Comparison of ENCODE assay signal across 18 cellular contexts in genomic region chr9:28267351-28267750, GRCh38.
DNase-seq lines count a peak whose midpoint lies in the region; ATAC-seq and TF ChIP-seq lines count a peak whose summit lies in the region.
"Had no signal": no experiment of that assay in that cellular context is flagged by ENCODE, and none has a peak within 500 bp of the region (broad histone marks: within the 10 kb centered on the region; RNA-seq: fewer than 3 reads in every experiment).

No MANE protein-coding gene starts in this region.

- no peak overlapping the region for H3K4me3 Mint-ChIP-seq in stimulated activated naive CD8-positive, alpha-beta T cell treated with anti-CD3 and anti-CD28 coated beads, Interleukin-15, amount 100 ng/mL, for 72 hours
- H3K4me3 Mint-ChIP-seq: B cell; CD14-positive monocyte; CD4-positive, alpha-beta T cell; CD8-positive, alpha-beta memory T cell had no signal

- no peak overlapping the region for H3K27ac Mint-ChIP-seq in stimulated activated naive CD8-positive, alpha-beta T cell treated with anti-CD3 and anti-CD28 coated beads, Interleukin-15, amount 100 ng/mL, for 72 hours
- H3K27ac Mint-ChIP-seq: B cell; CD14-positive monocyte; CD4-positive, alpha-beta T cell; CD8-positive, alpha-beta memory T cell had no signal

- H3K36me3 ChIP-seq in BE2C: no peaks in the 10 kb centered on the region
- H3K36me3 ChIP-seq: BLaER1 treated with 17β-estradiol and CSF1 and Interleukin-3, amounts not matched to agents 10 nM and 100 nM had no signal

- H3K9me3 Mint-ChIP-seq in stimulated activated naive CD8-positive, alpha-beta T cell treated with anti-CD3 and anti-CD28 coated beads, Interleukin-15, amount 100 ng/mL, for 72 hours: peaks cover 12 to 26% of the 10 kb centered on the region in 2 donors

- DNase-seq in HK-2 (ENCODE audit: unreplicated experiment): peak; percentile 8
- peak; percentile 65 for DNase-seq in glomerular visceral epithelial cell (ENCODE audit: extremely low spot score)
- DNase-seq in renal cortical epithelial cell (ENCODE audit: low read depth): peak; percentile 52
- no peak for DNase-seq in stimulated activated naive CD8-positive, alpha-beta T cell treated with anti-CD3 and anti-CD28 coated beads, Interleukin-15, amount 100 ng/mL, for 72 hours
- DNase-seq in NCI-H1436 treated with DMSO at 0.1 percent for 48 hours (lab: John Stamatoyannopoulos, UW): no peak
- DNase-seq in BE2C: no peak
- DNase-seq: CD4-positive, alpha-beta T cell; CD8-positive, alpha-beta memory T cell; DMS 273 treated with DMSO at 0.1 percent for 48 hours; DMS79; EL; GDM1; GOT3; HCEC 1CT had no signal

- no peaks in the 10 kb centered on the region for H3K9me3 ChIP-seq in BE2C
- H3K9me3 ChIP-seq: BLaER1 treated with 17β-estradiol and CSF1 and Interleukin-3, amounts not matched to agents 10 nM and 100 nM had no signal

- no peaks in the 10 kb centered on the region for H3K4me1 ChIP-seq in BE2C

- H3K27me3 ChIP-seq in BE2C: no peaks in the 10 kb centered on the region
- H3K27me3 ChIP-seq: BLaER1 treated with 17β-estradiol and CSF1 and Interleukin-3, amounts not matched to agents 10 nM and 100 nM had no signal

- ATAC-seq in stimulated activated naive CD8-positive, alpha-beta T cell treated with anti-CD3 and anti-CD28 coated beads, Interleukin-15, amount 100 ng/mL, for 72 hours: no peak
- ATAC-seq: GM12878 had no signal

- no peak for TF ChIP-seq CTCF in BE2C (IDR thresholded peaks at IDR 0.05; ENCODE audit: low read depth, low read length)

- H3K27me3 Mint-ChIP-seq in stimulated activated naive CD8-positive, alpha-beta T cell treated with anti-CD3 and anti-CD28 coated beads, Interleukin-15, amount 100 ng/mL, for 72 hours: no peaks in the 10 kb centered on the region
- H3K27me3 Mint-ChIP-seq: B cell; CD4-positive, alpha-beta T cell; CD8-positive, alpha-beta memory T cell had no signal

- no peak overlapping the region for H3K4me3 ChIP-seq in BE2C (ENCODE audit: low read depth, low read length)
- H3K4me3 ChIP-seq: BLaER1 treated with 17β-estradiol and CSF1 and Interleukin-3, amounts not matched to agents 10 nM and 100 nM; GM12878 had no signal

- H3K4me1 Mint-ChIP-seq in stimulated activated naive CD8-positive, alpha-beta T cell treated with anti-CD3 and anti-CD28 coated beads, Interleukin-15, amount 100 ng/mL, for 72 hours: no peaks in the 10 kb centered on the region
- H3K4me1 Mint-ChIP-seq: B cell; CD14-positive monocyte; CD8-positive, alpha-beta memory T cell had no signal

Comparison
In these comparisons a context has a peak if more than half of its experiments do, and no peak if none do; other contexts are left out.
1. DNase-seq: peak in HK-2 (single experiment), glomerular visceral epithelial cell (single experiment) and renal cortical epithelial cell (single experiment); none in stimulated activated naive CD8-positive, alpha-beta T cell treated with anti-CD3 and anti-CD28 coated beads, Interleukin-15, amount 100 ng/mL, for 72 hours (0 of 2), NCI-H1436 treated with DMSO at 0.1 percent for 48 hours (single experiment) and BE2C (single experiment).